In the genomic region with DNA sequence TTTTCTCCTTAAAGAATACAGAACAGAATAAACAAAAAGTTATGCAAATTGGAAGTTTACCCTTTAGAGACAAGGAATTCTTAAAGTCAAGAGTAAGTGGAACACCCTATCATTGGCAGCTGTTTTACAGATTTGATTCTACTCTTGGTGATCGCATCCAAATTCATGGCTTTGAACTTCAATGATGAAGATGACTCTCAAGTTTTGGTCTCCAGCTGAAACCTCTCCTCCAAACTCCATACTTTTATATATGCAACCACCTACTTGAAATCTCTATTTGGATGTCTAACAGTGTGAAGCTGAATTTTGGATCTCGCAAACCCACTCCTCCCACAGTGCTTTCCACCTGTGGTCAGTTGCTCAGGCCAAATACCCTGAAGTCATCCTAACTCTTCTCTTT, we compare ENCODE assay signal across 2 cellular contexts.
TF ChIP-seq lines count a peak whose summit lies in the region.

No MANE protein-coding gene starts in this region.

TF ChIP-seq in SK-N-SH, 30 proteins besides CTCF, POLR2A, EP300 and RAD21 (continued from another document):
- TF ChIP-seq, protein P1, sequence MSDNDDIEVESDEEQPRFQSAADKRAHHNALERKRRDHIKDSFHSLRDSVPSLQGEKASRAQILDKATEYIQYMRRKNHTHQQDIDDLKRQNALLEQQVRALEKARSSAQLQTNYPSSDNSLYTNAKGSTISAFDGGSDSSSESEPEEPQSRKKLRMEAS (IDR thresholded peaks at IDR 0.05; ENCODE audit: low read depth), result no peak
- TF ChIP-seq, protein P2, sequence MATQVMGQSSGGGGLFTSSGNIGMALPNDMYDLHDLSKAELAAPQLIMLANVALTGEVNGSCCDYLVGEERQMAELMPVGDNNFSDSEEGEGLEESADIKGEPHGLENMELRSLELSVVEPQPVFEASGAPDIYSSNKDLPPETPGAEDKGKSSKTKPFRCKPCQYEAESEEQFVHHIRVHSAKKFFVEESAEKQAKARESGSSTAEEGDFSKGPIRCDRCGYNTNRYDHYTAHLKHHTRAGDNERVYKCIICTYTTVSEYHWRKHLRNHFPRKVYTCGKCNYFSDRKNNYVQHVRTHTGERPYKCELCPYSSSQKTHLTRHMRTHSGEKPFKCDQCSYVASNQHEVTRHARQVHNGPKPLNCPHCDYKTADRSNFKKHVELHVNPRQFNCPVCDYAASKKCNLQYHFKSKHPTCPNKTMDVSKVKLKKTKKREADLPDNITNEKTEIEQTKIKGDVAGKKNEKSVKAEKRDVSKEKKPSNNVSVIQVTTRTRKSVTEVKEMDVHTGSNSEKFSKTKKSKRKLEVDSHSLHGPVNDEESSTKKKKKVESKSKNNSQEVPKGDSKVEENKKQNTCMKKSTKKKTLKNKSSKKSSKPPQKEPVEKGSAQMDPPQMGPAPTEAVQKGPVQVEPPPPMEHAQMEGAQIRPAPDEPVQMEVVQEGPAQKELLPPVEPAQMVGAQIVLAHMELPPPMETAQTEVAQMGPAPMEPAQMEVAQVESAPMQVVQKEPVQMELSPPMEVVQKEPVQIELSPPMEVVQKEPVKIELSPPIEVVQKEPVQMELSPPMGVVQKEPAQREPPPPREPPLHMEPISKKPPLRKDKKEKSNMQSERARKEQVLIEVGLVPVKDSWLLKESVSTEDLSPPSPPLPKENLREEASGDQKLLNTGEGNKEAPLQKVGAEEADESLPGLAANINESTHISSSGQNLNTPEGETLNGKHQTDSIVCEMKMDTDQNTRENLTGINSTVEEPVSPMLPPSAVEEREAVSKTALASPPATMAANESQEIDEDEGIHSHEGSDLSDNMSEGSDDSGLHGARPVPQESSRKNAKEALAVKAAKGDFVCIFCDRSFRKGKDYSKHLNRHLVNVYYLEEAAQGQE (IDR thresholded peaks at IDR 0.05; ENCODE audit: low read depth, low read length), result no peak
- TF ChIP-seq RCOR1 (IDR thresholded peaks at IDR 0.05; ENCODE audit: low read length) (no peak), RFX5 (IDR thresholded peaks at IDR 0.05; ENCODE audit: low read length) (no peak), RXRA (IDR thresholded peaks at IDR 0.05; ENCODE audit: borderline replicate concordance, low read depth) (no peak)
- TF ChIP-seq, protein P3, sequence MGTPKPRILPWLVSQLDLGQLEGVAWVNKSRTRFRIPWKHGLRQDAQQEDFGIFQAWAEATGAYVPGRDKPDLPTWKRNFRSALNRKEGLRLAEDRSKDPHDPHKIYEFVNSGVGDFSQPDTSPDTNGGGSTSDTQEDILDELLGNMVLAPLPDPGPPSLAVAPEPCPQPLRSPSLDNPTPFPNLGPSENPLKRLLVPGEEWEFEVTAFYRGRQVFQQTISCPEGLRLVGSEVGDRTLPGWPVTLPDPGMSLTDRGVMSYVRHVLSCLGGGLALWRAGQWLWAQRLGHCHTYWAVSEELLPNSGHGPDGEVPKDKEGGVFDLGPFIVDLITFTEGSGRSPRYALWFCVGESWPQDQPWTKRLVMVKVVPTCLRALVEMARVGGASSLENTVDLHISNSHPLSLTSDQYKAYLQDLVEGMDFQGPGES (IDR thresholded peaks at IDR 0.05; ENCODE audit: low read depth, low read length), result no peak

TF ChIP-seq in WTC11, 78 proteins besides CTCF, POLR2A, EP300 and RAD21 (continued from another document):
- TF ChIP-seq, protein P4, sequence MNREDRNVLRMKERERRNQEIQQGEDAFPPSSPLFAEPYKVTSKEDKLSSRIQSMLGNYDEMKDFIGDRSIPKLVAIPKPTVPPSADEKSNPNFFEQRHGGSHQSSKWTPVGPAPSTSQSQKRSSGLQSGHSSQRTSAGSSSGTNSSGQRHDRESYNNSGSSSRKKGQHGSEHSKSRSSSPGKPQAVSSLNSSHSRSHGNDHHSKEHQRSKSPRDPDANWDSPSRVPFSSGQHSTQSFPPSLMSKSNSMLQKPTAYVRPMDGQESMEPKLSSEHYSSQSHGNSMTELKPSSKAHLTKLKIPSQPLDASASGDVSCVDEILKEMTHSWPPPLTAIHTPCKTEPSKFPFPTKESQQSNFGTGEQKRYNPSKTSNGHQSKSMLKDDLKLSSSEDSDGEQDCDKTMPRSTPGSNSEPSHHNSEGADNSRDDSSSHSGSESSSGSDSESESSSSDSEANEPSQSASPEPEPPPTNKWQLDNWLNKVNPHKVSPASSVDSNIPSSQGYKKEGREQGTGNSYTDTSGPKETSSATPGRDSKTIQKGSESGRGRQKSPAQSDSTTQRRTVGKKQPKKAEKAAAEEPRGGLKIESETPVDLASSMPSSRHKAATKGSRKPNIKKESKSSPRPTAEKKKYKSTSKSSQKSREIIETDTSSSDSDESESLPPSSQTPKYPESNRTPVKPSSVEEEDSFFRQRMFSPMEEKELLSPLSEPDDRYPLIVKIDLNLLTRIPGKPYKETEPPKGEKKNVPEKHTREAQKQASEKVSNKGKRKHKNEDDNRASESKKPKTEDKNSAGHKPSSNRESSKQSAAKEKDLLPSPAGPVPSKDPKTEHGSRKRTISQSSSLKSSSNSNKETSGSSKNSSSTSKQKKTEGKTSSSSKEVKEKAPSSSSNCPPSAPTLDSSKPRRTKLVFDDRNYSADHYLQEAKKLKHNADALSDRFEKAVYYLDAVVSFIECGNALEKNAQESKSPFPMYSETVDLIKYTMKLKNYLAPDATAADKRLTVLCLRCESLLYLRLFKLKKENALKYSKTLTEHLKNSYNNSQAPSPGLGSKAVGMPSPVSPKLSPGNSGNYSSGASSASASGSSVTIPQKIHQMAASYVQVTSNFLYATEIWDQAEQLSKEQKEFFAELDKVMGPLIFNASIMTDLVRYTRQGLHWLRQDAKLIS (CRISPR knock-in tag; IDR thresholded peaks at IDR 0.05; ENCODE audit: borderline replicate concordance), result no peak
- TF ChIP-seq NFATC4 (CRISPR knock-in tag; IDR thresholded peaks at IDR 0.05) (no peak), ZNF232 (CRISPR knock-in tag; IDR thresholded peaks at IDR 0.05) (no peak), GABPB1 (CRISPR knock-in tag; IDR thresholded peaks at IDR 0.05) (no peak), FOXJ3 (CRISPR knock-in tag; IDR thresholded peaks at IDR 0.05; ENCODE audit: borderline replicate concordance) (no peak), ZNF138 (CRISPR knock-in tag; conservative IDR thresholded peaks at IDR 0.05) (no peak), ZNF423 (CRISPR knock-in tag; IDR thresholded peaks at IDR 0.05) (no peak)
- TF ChIP-seq, protein P5, sequence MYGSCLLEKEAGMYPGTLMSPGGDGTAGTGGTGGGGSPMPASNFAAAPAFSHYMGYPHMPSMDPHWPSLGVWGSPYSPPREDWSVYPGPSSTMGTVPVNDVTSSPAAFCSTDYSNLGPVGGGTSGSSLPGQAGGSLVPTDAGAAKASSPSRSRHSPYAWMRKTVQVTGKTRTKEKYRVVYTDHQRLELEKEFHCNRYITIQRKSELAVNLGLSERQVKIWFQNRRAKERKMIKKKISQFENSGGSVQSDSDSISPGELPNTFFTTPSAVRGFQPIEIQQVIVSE (CRISPR knock-in tag; IDR thresholded peaks at IDR 0.05; ENCODE audit: borderline replicate concordance), result no peak
- TF ChIP-seq, protein P6, sequence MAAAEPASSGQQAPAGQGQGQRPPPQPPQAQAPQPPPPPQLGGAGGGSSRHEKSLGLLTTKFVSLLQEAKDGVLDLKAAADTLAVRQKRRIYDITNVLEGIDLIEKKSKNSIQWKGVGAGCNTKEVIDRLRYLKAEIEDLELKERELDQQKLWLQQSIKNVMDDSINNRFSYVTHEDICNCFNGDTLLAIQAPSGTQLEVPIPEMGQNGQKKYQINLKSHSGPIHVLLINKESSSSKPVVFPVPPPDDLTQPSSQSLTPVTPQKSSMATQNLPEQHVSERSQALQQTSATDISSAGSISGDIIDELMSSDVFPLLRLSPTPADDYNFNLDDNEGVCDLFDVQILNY (CRISPR knock-in tag; IDR thresholded peaks at IDR 0.05), result no peak
- TF ChIP-seq, protein P7, sequence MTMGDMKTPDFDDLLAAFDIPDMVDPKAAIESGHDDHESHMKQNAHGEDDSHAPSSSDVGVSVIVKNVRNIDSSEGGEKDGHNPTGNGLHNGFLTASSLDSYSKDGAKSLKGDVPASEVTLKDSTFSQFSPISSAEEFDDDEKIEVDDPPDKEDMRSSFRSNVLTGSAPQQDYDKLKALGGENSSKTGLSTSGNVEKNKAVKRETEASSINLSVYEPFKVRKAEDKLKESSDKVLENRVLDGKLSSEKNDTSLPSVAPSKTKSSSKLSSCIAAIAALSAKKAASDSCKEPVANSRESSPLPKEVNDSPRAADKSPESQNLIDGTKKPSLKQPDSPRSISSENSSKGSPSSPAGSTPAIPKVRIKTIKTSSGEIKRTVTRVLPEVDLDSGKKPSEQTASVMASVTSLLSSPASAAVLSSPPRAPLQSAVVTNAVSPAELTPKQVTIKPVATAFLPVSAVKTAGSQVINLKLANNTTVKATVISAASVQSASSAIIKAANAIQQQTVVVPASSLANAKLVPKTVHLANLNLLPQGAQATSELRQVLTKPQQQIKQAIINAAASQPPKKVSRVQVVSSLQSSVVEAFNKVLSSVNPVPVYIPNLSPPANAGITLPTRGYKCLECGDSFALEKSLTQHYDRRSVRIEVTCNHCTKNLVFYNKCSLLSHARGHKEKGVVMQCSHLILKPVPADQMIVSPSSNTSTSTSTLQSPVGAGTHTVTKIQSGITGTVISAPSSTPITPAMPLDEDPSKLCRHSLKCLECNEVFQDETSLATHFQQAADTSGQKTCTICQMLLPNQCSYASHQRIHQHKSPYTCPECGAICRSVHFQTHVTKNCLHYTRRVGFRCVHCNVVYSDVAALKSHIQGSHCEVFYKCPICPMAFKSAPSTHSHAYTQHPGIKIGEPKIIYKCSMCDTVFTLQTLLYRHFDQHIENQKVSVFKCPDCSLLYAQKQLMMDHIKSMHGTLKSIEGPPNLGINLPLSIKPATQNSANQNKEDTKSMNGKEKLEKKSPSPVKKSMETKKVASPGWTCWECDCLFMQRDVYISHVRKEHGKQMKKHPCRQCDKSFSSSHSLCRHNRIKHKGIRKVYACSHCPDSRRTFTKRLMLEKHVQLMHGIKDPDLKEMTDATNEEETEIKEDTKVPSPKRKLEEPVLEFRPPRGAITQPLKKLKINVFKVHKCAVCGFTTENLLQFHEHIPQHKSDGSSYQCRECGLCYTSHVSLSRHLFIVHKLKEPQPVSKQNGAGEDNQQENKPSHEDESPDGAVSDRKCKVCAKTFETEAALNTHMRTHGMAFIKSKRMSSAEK (CRISPR knock-in tag; IDR thresholded peaks at IDR 0.05; ENCODE audit: borderline replicate concordance), result no peak
- TF ChIP-seq, protein P8, sequence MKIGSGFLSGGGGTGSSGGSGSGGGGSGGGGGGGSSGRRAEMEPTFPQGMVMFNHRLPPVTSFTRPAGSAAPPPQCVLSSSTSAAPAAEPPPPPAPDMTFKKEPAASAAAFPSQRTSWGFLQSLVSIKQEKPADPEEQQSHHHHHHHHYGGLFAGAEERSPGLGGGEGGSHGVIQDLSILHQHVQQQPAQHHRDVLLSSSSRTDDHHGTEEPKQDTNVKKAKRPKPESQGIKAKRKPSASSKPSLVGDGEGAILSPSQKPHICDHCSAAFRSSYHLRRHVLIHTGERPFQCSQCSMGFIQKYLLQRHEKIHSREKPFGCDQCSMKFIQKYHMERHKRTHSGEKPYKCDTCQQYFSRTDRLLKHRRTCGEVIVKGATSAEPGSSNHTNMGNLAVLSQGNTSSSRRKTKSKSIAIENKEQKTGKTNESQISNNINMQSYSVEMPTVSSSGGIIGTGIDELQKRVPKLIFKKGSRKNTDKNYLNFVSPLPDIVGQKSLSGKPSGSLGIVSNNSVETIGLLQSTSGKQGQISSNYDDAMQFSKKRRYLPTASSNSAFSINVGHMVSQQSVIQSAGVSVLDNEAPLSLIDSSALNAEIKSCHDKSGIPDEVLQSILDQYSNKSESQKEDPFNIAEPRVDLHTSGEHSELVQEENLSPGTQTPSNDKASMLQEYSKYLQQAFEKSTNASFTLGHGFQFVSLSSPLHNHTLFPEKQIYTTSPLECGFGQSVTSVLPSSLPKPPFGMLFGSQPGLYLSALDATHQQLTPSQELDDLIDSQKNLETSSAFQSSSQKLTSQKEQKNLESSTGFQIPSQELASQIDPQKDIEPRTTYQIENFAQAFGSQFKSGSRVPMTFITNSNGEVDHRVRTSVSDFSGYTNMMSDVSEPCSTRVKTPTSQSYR (CRISPR knock-in tag; IDR thresholded peaks at IDR 0.05), result no peak
- TF ChIP-seq, protein P9, sequence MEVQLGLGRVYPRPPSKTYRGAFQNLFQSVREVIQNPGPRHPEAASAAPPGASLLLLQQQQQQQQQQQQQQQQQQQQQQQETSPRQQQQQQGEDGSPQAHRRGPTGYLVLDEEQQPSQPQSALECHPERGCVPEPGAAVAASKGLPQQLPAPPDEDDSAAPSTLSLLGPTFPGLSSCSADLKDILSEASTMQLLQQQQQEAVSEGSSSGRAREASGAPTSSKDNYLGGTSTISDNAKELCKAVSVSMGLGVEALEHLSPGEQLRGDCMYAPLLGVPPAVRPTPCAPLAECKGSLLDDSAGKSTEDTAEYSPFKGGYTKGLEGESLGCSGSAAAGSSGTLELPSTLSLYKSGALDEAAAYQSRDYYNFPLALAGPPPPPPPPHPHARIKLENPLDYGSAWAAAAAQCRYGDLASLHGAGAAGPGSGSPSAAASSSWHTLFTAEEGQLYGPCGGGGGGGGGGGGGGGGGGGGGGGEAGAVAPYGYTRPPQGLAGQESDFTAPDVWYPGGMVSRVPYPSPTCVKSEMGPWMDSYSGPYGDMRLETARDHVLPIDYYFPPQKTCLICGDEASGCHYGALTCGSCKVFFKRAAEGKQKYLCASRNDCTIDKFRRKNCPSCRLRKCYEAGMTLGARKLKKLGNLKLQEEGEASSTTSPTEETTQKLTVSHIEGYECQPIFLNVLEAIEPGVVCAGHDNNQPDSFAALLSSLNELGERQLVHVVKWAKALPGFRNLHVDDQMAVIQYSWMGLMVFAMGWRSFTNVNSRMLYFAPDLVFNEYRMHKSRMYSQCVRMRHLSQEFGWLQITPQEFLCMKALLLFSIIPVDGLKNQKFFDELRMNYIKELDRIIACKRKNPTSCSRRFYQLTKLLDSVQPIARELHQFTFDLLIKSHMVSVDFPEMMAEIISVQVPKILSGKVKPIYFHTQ (CRISPR knock-in tag; IDR thresholded peaks at IDR 0.05), result no peak
- TF ChIP-seq, protein P10, sequence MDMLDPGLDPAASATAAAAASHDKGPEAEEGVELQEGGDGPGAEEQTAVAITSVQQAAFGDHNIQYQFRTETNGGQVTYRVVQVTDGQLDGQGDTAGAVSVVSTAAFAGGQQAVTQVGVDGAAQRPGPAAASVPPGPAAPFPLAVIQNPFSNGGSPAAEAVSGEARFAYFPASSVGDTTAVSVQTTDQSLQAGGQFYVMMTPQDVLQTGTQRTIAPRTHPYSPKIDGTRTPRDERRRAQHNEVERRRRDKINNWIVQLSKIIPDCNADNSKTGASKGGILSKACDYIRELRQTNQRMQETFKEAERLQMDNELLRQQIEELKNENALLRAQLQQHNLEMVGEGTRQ (CRISPR knock-in tag; IDR thresholded peaks at IDR 0.05), result no peak
